In genomic region chr7:100546129-100546867, GRCh38 we compare ENCODE assay signal across 1 cellular context.
TF ChIP-seq lines count a peak whose summit lies in the region.

No MANE protein-coding gene starts in this region.

TF ChIP-seq in GM23338, 12 proteins besides CTCF, POLR2A, EP300 and RAD21:
- TF ChIP-seq POLR2AphosphoS5 (IDR thresholded peaks at IDR 0.05; ENCODE audit: low read depth): no peak
- no peak for TF ChIP-seq CREB1 (CRISPR knock-in tag; IDR thresholded peaks at IDR 0.05; ENCODE audit: low read depth)
- TF ChIP-seq ETS1 (IDR thresholded peaks at IDR 0.05): no peak
- TF ChIP-seq REST (IDR thresholded peaks at IDR 0.05; ENCODE audit: unreplicated experiment): no peak
- no peak for TF ChIP-seq EZH2 (IDR thresholded peaks at IDR 0.05; ENCODE audit: low read depth, unreplicated experiment)
- TF ChIP-seq ZNF114 (CRISPR knock-in tag; IDR thresholded peaks at IDR 0.05): no peak
- no peak for TF ChIP-seq ZNF462 (CRISPR knock-in tag; IDR thresholded peaks at IDR 0.05)
- no peak for TF ChIP-seq JUNB (IDR thresholded peaks at IDR 0.05; ENCODE audit: unreplicated experiment)
- TF ChIP-seq NANOG (IDR thresholded peaks at IDR 0.05; ENCODE audit: borderline replicate concordance): no peak
- no peak for TF ChIP-seq EZH2phosphoT487 (IDR thresholded peaks at IDR 0.05; ENCODE audit: unreplicated experiment)
- TF ChIP-seq STAT1 (IDR thresholded peaks at IDR 0.05; ENCODE audit: unreplicated experiment): no peak
- TF ChIP-seq ZNF331 (CRISPR knock-in tag; IDR thresholded peaks at IDR 0.05; ENCODE audit: low read depth): no peak
